Comparison of ENCODE assay signal across 8 cellular contexts in genomic region chr9:35606138-35606504, GRCh38. TPM values are rescaled to one million over a fixed set of nuclear protein-coding genes. Genes with fewer than 3 reads are reported as not detected.
A peak's percentile ranks its signal among the peaks of the same experiment; 100 is the strongest.
DNase-seq lines count a peak whose midpoint lies in the region; ATAC-seq and TF ChIP-seq lines count a peak whose summit lies in the region.

No MANE protein-coding gene starts in this region.

- H3K36me3 ChIP-seq in transverse colon = peaks cover 0 to 14% (median 7%) of the 10 kb centered on the region in 4 donors

- in situ Hi-C loops in transverse colon (cut with MboI; ENCODE audit: low pct_ligation_motif_present in 1 of 4, low pct_unique_long_range_greater_than_20kb in 1 of 4, low sequenced_read_pairs in 3 of 4) = no loop called here

- WGBS in transverse colon (ENCODE audit: low coverage in 1 of 2), 2 donors = 7% methylated on average over 5 of the region's 5 CpGs; no CpG with 5 or more reads in 1 of the 2 donors

- no peak overlapping the region for H3K27ac Mint-ChIP-seq in activated naive CD4-positive, alpha-beta T cell treated with anti-CD3 and anti-CD28 coated beads, Interleukin-2, amount 50 U/mL, for 24 hours
- H3K27ac Mint-ChIP-seq in activated naive CD8-positive, alpha-beta T cell treated with anti-CD3 and anti-CD28 coated beads for 36 hours = no peak overlapping the region

- no peak for DNase-seq in activated naive CD4-positive, alpha-beta T cell treated with Interleukin-2 at 50 U/mL for 16 hours
- DNase-seq in activated naive CD8-positive, alpha-beta T cell treated with anti-CD3 and anti-CD28 coated beads for 36 hours = no peak
- DNase-seq in left kidney (ENCODE audit: low read depth, low spot score) (peak; percentile 38), transverse colon (no peak), DMS 273 (lab: John Stamatoyannopoulos, UW; ENCODE audit: unreplicated experiment) (no peak)

- H3K4me3 Mint-ChIP-seq in activated naive CD4-positive, alpha-beta T cell treated with anti-CD3 and anti-CD28 coated beads, Interleukin-2, amount 50 U/mL, for 24 hours = peak overlapping the region; percentile 79
- peak overlapping the region; percentile 79 for H3K4me3 Mint-ChIP-seq in activated naive CD8-positive, alpha-beta T cell treated with anti-CD3 and anti-CD28 coated beads for 36 hours

- no peak for TF ChIP-seq EP300 in transverse colon (IDR thresholded peaks at IDR 0.05; ENCODE audit: low read depth)

- no peaks in the 10 kb centered on the region for H3K27me3 ChIP-seq in transverse colon

- intact Hi-C loops in transverse colon (cut with DNase I; ENCODE audit: low total_unique reads) = no loop called here

- H3K9me3 ChIP-seq in transverse colon = no peaks in the 10 kb centered on the region

- peaks cover 37% of the 10 kb centered on the region for H3K4me1 Mint-ChIP-seq in activated naive CD4-positive, alpha-beta T cell treated with anti-CD3 and anti-CD28 coated beads, Interleukin-2, amount 50 U/mL, for 24 hours
- peaks cover 27% of the 10 kb centered on the region for H3K4me1 Mint-ChIP-seq in activated naive CD8-positive, alpha-beta T cell treated with anti-CD3 and anti-CD28 coated beads for 36 hours

- no peaks in the 10 kb centered on the region for H3K36me3 Mint-ChIP-seq in activated naive CD4-positive, alpha-beta T cell treated with anti-CD3 and anti-CD28 coated beads, Interleukin-2, amount 50 U/mL, for 24 hours
- H3K36me3 Mint-ChIP-seq in activated naive CD8-positive, alpha-beta T cell treated with anti-CD3 and anti-CD28 coated beads for 36 hours = peaks cover 16% of the 10 kb centered on the region

- H3K4me3 ChIP-seq in transverse colon = peak overlapping the region; percentile 37 to 98 (median 82)

- H3K27me3 Mint-ChIP-seq in activated naive CD4-positive, alpha-beta T cell treated with anti-CD3 and anti-CD28 coated beads, Interleukin-2, amount 50 U/mL, for 24 hours = no peaks in the 10 kb centered on the region
- H3K27me3 Mint-ChIP-seq in activated naive CD8-positive, alpha-beta T cell treated with anti-CD3 and anti-CD28 coated beads for 36 hours = no peaks in the 10 kb centered on the region

- TF ChIP-seq CTCF in transverse colon (IDR thresholded peaks at IDR 0.05) = no peak

- H3K4me1 ChIP-seq in transverse colon = peaks cover 11 to 28% (median 23%) of the 10 kb centered on the region in 4 donors

- peak overlapping the region; percentile 95 to 99 (median 98) for H3K27ac ChIP-seq in transverse colon

- no peak for ATAC-seq in HG03442 (IDR thresholded peaks at IDR 0.05; ENCODE audit: unreplicated experiment)
- ATAC-seq in HG02678 (IDR thresholded peaks at IDR 0.05; ENCODE audit: unreplicated experiment) = no peak

- no peak for TF ChIP-seq POLR2A in transverse colon (IDR thresholded peaks at IDR 0.05)

- no peaks in the 10 kb centered on the region for H3K9me3 Mint-ChIP-seq in activated naive CD4-positive, alpha-beta T cell treated with anti-CD3 and anti-CD28 coated beads, Interleukin-2, amount 50 U/mL, for 24 hours
- H3K9me3 Mint-ChIP-seq in activated naive CD8-positive, alpha-beta T cell treated with anti-CD3 and anti-CD28 coated beads for 36 hours = peaks cover 1% of the 10 kb centered on the region

RNA-seq across cellular contexts. Expression of gene TESK1, which starts 1.1 kb away (rescaled TPM):
- total RNA-seq in activated naive CD8-positive, alpha-beta T cell treated with anti-CD3 and anti-CD28 coated beads for 36 hours = 10 to 100 TPM; 24.9 to 26.0 TPM
- total RNA-seq in transverse colon = 10 to 100 TPM; 11.9 to 69.2 (median 45.8) TPM

RNA-seq across cellular contexts. Expression of gene CD72, which starts 12.1 kb away (rescaled TPM):
- total RNA-seq in activated naive CD8-positive, alpha-beta T cell treated with anti-CD3 and anti-CD28 coated beads for 36 hours = 10 to 100 TPM; 11.4 to 11.5 TPM
- total RNA-seq in transverse colon = 10 to 100 TPM in 2 of 4 donors, 1 to 10 TPM in 2; 3.0 to 21.9 (median 10.9) TPM

RNA-seq across cellular contexts. Expression of gene SIT1, which starts 44.6 kb away (rescaled TPM):
- 10 to 100 TPM; 67.7 to 69.4 TPM for total RNA-seq in activated naive CD8-positive, alpha-beta T cell treated with anti-CD3 and anti-CD28 coated beads for 36 hours
- 1 to 10 TPM in 3 of 4 donors, not detected in 1; 1.2 to 6.7 (median 3.8) TPM for total RNA-seq in transverse colon

RNA-seq across cellular contexts. Expression of gene RMRP, which starts 51.7 kb away (rescaled TPM):
- total RNA-seq in activated naive CD8-positive, alpha-beta T cell treated with anti-CD3 and anti-CD28 coated beads for 36 hours = over 10,000 TPM in 1 of 2 experiments, 1,000 to 10,000 TPM in 1; 8,498 to 10,099 TPM
- 1,000 to 10,000 TPM; 1,115 to 7,222 (median 2,718) TPM for total RNA-seq in transverse colon

RNA-seq across cellular contexts. Expression of gene CCDC107, which starts 52.0 kb away (rescaled TPM):
- total RNA-seq in activated naive CD8-positive, alpha-beta T cell treated with anti-CD3 and anti-CD28 coated beads for 36 hours = 1 to 10 TPM; 8.2 to 9.4 TPM
- total RNA-seq in transverse colon = 10 to 100 TPM; 32.0 to 50.1 (median 37.2) TPM

Comparison
In these comparisons a context has a peak if more than half of its experiments do, and no peak if none do; other contexts are left out.
1. RNA of gene SIT1, which starts 44.6 kb away (total RNA-seq): 67.7 to 69.4 TPM in activated naive CD8-positive, alpha-beta T cell treated with anti-CD3 and anti-CD28 coated beads for 36 hours; 1.2 to 6.7 TPM in transverse colon; every median in the first group is over 4 times any median in the second.